Comparison of ENCODE assay signal across 27 cellular contexts in the genomic region with DNA sequence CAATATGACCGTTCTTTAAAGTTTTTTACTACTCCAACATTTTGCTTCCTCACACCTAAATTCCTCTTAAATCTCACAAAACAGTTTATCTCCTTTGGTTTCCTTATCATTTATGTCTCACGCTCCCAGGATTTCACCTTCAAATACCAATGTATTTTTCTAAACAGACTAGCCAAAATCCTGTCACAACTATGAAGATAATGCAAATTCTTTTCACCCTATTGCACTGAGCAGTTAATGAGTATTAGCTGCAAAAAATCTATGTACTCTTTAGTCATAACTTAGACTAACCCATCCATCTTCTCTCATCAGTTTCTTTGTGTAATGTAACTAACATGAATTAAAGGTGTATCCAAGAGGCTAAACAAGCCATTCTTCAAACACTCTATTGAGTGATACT.
"Had no signal": no experiment of that assay in that cellular context is flagged by ENCODE, and none has a peak within 500 bp of the region (broad histone marks: within the 10 kb centered on the region; RNA-seq: fewer than 3 reads in every experiment).

No MANE protein-coding gene starts in this region.

- H3K4me3 ChIP-seq: ovary, psoas muscle, right lobe of liver, sigmoid colon, stomach, thoracic aorta, thyroid gland, tibial nerve, upper lobe of left lung, vagina had no signal

- H3K9ac ChIP-seq: parathyroid adenoma had no signal

- H3K79me2 ChIP-seq: parathyroid adenoma had no signal

- H3K27ac ChIP-seq: ovary, parathyroid adenoma, psoas muscle, right lobe of liver, sigmoid colon, stomach, thoracic aorta, thyroid gland, tibial nerve, upper lobe of left lung, vagina had no signal

- H3K9me3 Mint-ChIP-seq: natural killer cell treated with Interleukin-12 subunit alpha and Interleukin-12 subunit beta and Interleukin-15 and Interleukin-18, amount 100 ng/mL, for 72 hours; nephron progenitor cell; neural crest cell; stimulated activated naive B cell treated with anti-CD40 and anti-IgM and Interleukin-4, amounts not matched to agents 10 μg/mL and 1 μg/mL and 100 μg/mL, for 72 hours; stimulated activated naive CD8-positive, alpha-beta T cell treated with anti-CD3 and anti-CD28 coated beads, Interleukin-15, Interleukin-2, amounts not matched to agents 100 ng/mL and 50 ng/mL, for 24 hours had no signal

- H3K9me3 ChIP-seq: ovary, psoas muscle, right lobe of liver, sigmoid colon, stomach, thoracic aorta, thyroid gland, tibial nerve, upper lobe of left lung, vagina had no signal

- H3K27me3 Mint-ChIP-seq: progenitor cell of endocrine pancreas had no signal

- H3K4me1 ChIP-seq: parathyroid adenoma, psoas muscle, right lobe of liver, sigmoid colon, stomach, thyroid gland, tibial nerve, upper lobe of left lung, vagina had no signal

- DNase-seq: nephron progenitor cell; occipital lobe; ovary; posterior cingulate gyrus; psoas muscle; right cardiac atrium; right lobe of liver; sigmoid colon; small intestine; stimulated activated CD4-positive, alpha-beta T cell treated with anti-CD3 and anti-CD28 coated beads, Interleukin-15, amount 100 ng/mL, for 24 hours; stimulated activated CD4-positive, alpha-beta T cell treated with anti-CD3 and anti-CD28 coated beads, Interleukin-2, amount 100 ng/mL, for 24 hours; stimulated activated CD4-positive, alpha-beta T cell treated with anti-CD3 and anti-CD28 coated beads, Interleukin-2, amount 100 ng/mL, for 48 hours; stimulated activated CD4-positive, alpha-beta T cell treated with anti-CD3 and anti-CD28 coated beads, Interleukin-4, amount 100 ng/mL, for 24 hours; stimulated activated naive B cell treated with anti-CD40 and anti-IgM and Interleukin-4, amounts not matched to agents 10 μg/mL and 1 μg/mL and 100 μg/mL, for 72 hours; stimulated activated naive CD4-positive, alpha-beta T cell treated with Interleukin-2 at 50 U/mL for 16 hours; stomach; thyroid gland; upper lobe of left lung had no signal

- ATAC-seq: natural killer cell treated with Interleukin-12 subunit alpha and Interleukin-12 subunit beta and Interleukin-15 and Interleukin-18, amount 100 ng/mL, for 72 hours; psoas muscle; right cardiac atrium; right lobe of liver; stimulated activated effector memory CD8-positive, alpha-beta T cell treated with anti-CD3 and anti-CD28 coated beads, Interleukin-12 subunit alpha, Interleukin-12 subunit beta, amount 100 ng/mL, for 72 hours; stimulated activated naive B cell treated with anti-CD40 and anti-IgM and Interleukin-4, amounts not matched to agents 10 μg/mL and 1 μg/mL and 100 μg/mL, for 72 hours had no signal

- H2AFZ ChIP-seq: parathyroid adenoma had no signal

- H3K36me3 Mint-ChIP-seq: natural killer cell treated with Interleukin-12 subunit alpha and Interleukin-12 subunit beta and Interleukin-15 and Interleukin-18, amount 100 ng/mL, for 72 hours; stimulated activated effector memory CD8-positive, alpha-beta T cell treated with anti-CD3 and anti-CD28 coated beads, Interleukin-12 subunit alpha, Interleukin-12 subunit beta, amount 100 ng/mL, for 72 hours; stimulated activated naive B cell treated with anti-CD40 and anti-IgM and Interleukin-4, amounts not matched to agents 10 μg/mL and 1 μg/mL and 100 μg/mL, for 72 hours had no signal

- H3K36me3 ChIP-seq: ovary, right lobe of liver, sigmoid colon, stomach, thoracic aorta, thyroid gland, tibial nerve, upper lobe of left lung, vagina had no signal

- H3K27ac Mint-ChIP-seq: natural killer cell treated with Interleukin-12 subunit alpha and Interleukin-12 subunit beta and Interleukin-15 and Interleukin-18, amount 100 ng/mL, for 72 hours; nephron progenitor cell; progenitor cell of endocrine pancreas; stimulated activated effector memory CD8-positive, alpha-beta T cell treated with anti-CD3 and anti-CD28 coated beads, Interleukin-12 subunit alpha, Interleukin-12 subunit beta, amount 100 ng/mL, for 72 hours; stimulated activated naive B cell treated with anti-CD40 and anti-IgM and Interleukin-4, amounts not matched to agents 10 μg/mL and 1 μg/mL and 100 μg/mL, for 72 hours; stimulated activated naive CD8-positive, alpha-beta T cell treated with anti-CD3 and anti-CD28 coated beads, Interleukin-15, Interleukin-2, amounts not matched to agents 100 ng/mL and 50 ng/mL, for 24 hours had no signal

- H3K4me3 Mint-ChIP-seq: natural killer cell treated with Interleukin-12 subunit alpha and Interleukin-12 subunit beta and Interleukin-15 and Interleukin-18, amount 100 ng/mL, for 72 hours; nephron progenitor cell; neural crest cell; stimulated activated effector memory CD8-positive, alpha-beta T cell treated with anti-CD3 and anti-CD28 coated beads, Interleukin-12 subunit alpha, Interleukin-12 subunit beta, amount 100 ng/mL, for 72 hours; stimulated activated naive B cell treated with anti-CD40 and anti-IgM and Interleukin-4, amounts not matched to agents 10 μg/mL and 1 μg/mL and 100 μg/mL, for 72 hours; stimulated activated naive CD8-positive, alpha-beta T cell treated with anti-CD3 and anti-CD28 coated beads, Interleukin-15, Interleukin-2, amounts not matched to agents 100 ng/mL and 50 ng/mL, for 24 hours had no signal

- H3K4me1 Mint-ChIP-seq: nephron progenitor cell; neural crest cell; stimulated activated effector memory CD8-positive, alpha-beta T cell treated with anti-CD3 and anti-CD28 coated beads, Interleukin-12 subunit alpha, Interleukin-12 subunit beta, amount 100 ng/mL, for 72 hours; stimulated activated naive B cell treated with anti-CD40 and anti-IgM and Interleukin-4, amounts not matched to agents 10 μg/mL and 1 μg/mL and 100 μg/mL, for 72 hours had no signal

- H3K27me3 ChIP-seq: ovary, right lobe of liver, sigmoid colon, stomach, thyroid gland, tibial nerve, upper lobe of left lung, vagina had no signal
